ENCODE assay signal across 1 cellular context in the genomic region with DNA sequence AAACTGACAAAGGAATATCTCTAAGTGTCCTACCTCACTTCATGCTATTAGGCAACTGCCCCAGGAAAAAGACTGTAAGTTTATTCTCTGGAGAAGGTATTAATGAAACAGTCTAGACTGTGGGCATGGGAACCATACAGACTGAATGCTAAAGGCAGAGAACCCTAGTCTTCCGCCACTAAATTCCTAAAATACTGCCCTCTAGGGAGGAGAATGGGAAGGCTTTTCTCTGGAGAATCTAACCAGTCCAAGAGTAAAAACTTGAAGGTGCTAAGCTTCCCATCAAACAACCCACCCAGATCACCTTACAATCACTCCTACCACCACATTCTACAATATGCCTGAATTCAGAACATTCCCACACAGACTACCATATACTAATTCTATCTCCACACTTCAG.
TF ChIP-seq lines count a peak whose summit lies in the region.

No MANE protein-coding gene starts in this region.

TF ChIP-seq in IMR-90, 13 proteins besides CTCF, POLR2A, EP300 and RAD21:
- TF ChIP-seq, protein P1, sequence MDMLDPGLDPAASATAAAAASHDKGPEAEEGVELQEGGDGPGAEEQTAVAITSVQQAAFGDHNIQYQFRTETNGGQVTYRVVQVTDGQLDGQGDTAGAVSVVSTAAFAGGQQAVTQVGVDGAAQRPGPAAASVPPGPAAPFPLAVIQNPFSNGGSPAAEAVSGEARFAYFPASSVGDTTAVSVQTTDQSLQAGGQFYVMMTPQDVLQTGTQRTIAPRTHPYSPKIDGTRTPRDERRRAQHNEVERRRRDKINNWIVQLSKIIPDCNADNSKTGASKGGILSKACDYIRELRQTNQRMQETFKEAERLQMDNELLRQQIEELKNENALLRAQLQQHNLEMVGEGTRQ (IDR thresholded peaks at IDR 0.05; ENCODE audit: low read depth, low read length) = no peak
- TF ChIP-seq CEBPB (IDR thresholded peaks at IDR 0.05; ENCODE audit: low read depth, low read length) (no peak), FOS (IDR thresholded peaks at IDR 0.05; ENCODE audit: low read depth, low read length) (no peak), RCOR1 (IDR thresholded peaks at IDR 0.05; ENCODE audit: insufficient replicate concordance, low read length) (no peak), BHLHE40 (IDR thresholded peaks at IDR 0.05; ENCODE audit: low read depth, low read length) (no peak), MAFK (IDR thresholded peaks at IDR 0.05; ENCODE audit: low read depth, low read length) (no peak), MXI1 (IDR thresholded peaks at IDR 0.05; ENCODE audit: borderline replicate concordance, low read depth, low read length) (no peak), NFE2L2 (IDR thresholded peaks at IDR 0.05; ENCODE audit: low read depth, low read length) (no peak), SMC3 (IDR thresholded peaks at IDR 0.05; ENCODE audit: low read depth, low read length) (no peak), MAZ (IDR thresholded peaks at IDR 0.05; ENCODE audit: borderline replicate concordance, low read depth, low read length) (no peak), CHD1 (IDR thresholded peaks at IDR 0.05; ENCODE audit: low read depth, low read length) (no peak), RFX5 (IDR thresholded peaks at IDR 0.05; ENCODE audit: low read depth, low read length) (no peak)
- TF ChIP-seq, protein P2, sequence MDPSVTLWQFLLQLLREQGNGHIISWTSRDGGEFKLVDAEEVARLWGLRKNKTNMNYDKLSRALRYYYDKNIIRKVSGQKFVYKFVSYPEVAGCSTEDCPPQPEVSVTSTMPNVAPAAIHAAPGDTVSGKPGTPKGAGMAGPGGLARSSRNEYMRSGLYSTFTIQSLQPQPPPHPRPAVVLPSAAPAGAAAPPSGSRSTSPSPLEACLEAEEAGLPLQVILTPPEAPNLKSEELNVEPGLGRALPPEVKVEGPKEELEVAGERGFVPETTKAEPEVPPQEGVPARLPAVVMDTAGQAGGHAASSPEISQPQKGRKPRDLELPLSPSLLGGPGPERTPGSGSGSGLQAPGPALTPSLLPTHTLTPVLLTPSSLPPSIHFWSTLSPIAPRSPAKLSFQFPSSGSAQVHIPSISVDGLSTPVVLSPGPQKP (IDR thresholded peaks at IDR 0.05; ENCODE audit: borderline replicate concordance, low read depth, low read length) = no peak
